ENCODE assay signal across 24 cellular contexts in genomic region chr11:102840018-102840417, GRCh38. TPM values are rescaled to one million over a fixed set of nuclear protein-coding genes. Genes with fewer than 3 reads are reported as not detected.
DNase-seq lines count a peak whose midpoint lies in the region; ATAC-seq and TF ChIP-seq lines count a peak whose summit lies in the region.
"Had no signal": no experiment of that assay in that cellular context is flagged by ENCODE, and none has a peak within 500 bp of the region (broad histone marks: within the 10 kb centered on the region; RNA-seq: fewer than 3 reads in every experiment).

No MANE protein-coding gene starts in this region.

- H3K79me1 ChIP-seq in mesenchymal stem cell (replicated peaks; ENCODE audit: low read length, poor library complexity, severe bottlenecking), result no peaks in the 10 kb centered on the region

- H3K18ac ChIP-seq in mesenchymal stem cell (ENCODE audit: low read depth in 1 of 2, low read length in 2 of 2), result no peak overlapping the region

- H3K36me3 ChIP-seq in heart left ventricle, result no peaks in the 10 kb centered on the region
- H3K36me3 ChIP-seq in mesenchymal stem cell (ENCODE audit: control insufficient read depth in 1 of 2, insufficient read depth in 2 of 2, low read depth in 1 of 2, low read length in 2 of 2), result no peaks in the 10 kb centered on the region

- H4K8ac ChIP-seq in mesenchymal stem cell (ENCODE audit: low read length), result no peak overlapping the region

- no peak overlapping the region for H2BK120ac ChIP-seq in mesenchymal stem cell (ENCODE audit: low read depth, low read length)

- H3K4me1 ChIP-seq in heart left ventricle (no peaks in the 10 kb centered on the region), mesenchymal stem cell (ENCODE audit: control insufficient read depth, insufficient read depth, low read depth, low read length) (no peaks in the 10 kb centered on the region)
- H3K4me1 ChIP-seq: Caco-2 had no signal

- H2BK15ac ChIP-seq in mesenchymal stem cell (ENCODE audit: low read depth, poor library complexity, severe bottlenecking), result no peak overlapping the region

- no peak for TF ChIP-seq POLR2A in heart left ventricle (IDR thresholded peaks at IDR 0.05)

- TF ChIP-seq CTCF in heart left ventricle (IDR thresholded peaks at IDR 0.05), result no peak

- H3K27ac ChIP-seq in heart left ventricle (no peak overlapping the region), mesenchymal stem cell (ENCODE audit: low read length, poor library complexity, severe bottlenecking) (no peak overlapping the region)
- H3K27ac ChIP-seq: GM23248, SK-N-MC had no signal

- H4K91ac ChIP-seq in mesenchymal stem cell (ENCODE audit: low read length), result no peak overlapping the region

- no peak overlapping the region for H2BK5ac ChIP-seq in mesenchymal stem cell (ENCODE audit: low read depth, low read length, poor library complexity, severe bottlenecking)

- H3K4me3 ChIP-seq in heart left ventricle (no peak overlapping the region), mesenchymal stem cell (ENCODE audit: insufficient read depth in 1 of 2, low read depth in 1 of 2, low read length in 2 of 2) (no peak overlapping the region)
- H3K4me3 ChIP-seq: GM23248, SK-N-MC had no signal

- H2AFZ ChIP-seq in mesenchymal stem cell (ENCODE audit: low read depth, low read length), result no peak overlapping the region
- H2AFZ ChIP-seq: GM23248 had no signal

- no peak for ATAC-seq in heart left ventricle
- no peak for ATAC-seq in HG02981 (IDR thresholded peaks at IDR 0.05; ENCODE audit: unreplicated experiment)
- ATAC-seq: CD8-positive, alpha-beta T cell; T-helper 17 cell had no signal

- WGBS in heart left ventricle, 4 donors, result 38 to 47% (median 41%) methylated on average over 5 of the region's 5 CpGs
- 94% methylated on average over 4 of the region's 5 CpGs for WGBS in mesenchymal stem cell

- H3K14ac ChIP-seq in mesenchymal stem cell (ENCODE audit: low read length in 2 of 2), result no peak overlapping the region

- no peak overlapping the region for H2AK5ac ChIP-seq in mesenchymal stem cell (ENCODE audit: low read length, severe bottlenecking)

- H3K23ac ChIP-seq in mesenchymal stem cell (ENCODE audit: low read length in 2 of 2), result no peak overlapping the region

- no peak overlapping the region for H3K9ac ChIP-seq in mesenchymal stem cell (ENCODE audit: low read length)
- H3K9ac ChIP-seq: GM23248 had no signal

- H3K9me3 ChIP-seq in heart left ventricle (no peaks in the 10 kb centered on the region), mesenchymal stem cell (ENCODE audit: control insufficient read depth, low read length) (no peaks in the 10 kb centered on the region)
- H3K9me3 ChIP-seq: Caco-2 had no signal

- no peak overlapping the region for H2BK12ac ChIP-seq in mesenchymal stem cell (ENCODE audit: low read length in 2 of 2)

- H3K4me2 ChIP-seq in mesenchymal stem cell (ENCODE audit: low read length, poor library complexity, severe bottlenecking), result no peak overlapping the region

- no peak overlapping the region for H3K4ac ChIP-seq in mesenchymal stem cell (ENCODE audit: low read depth in 1 of 2, low read length in 2 of 2)

- intact Hi-C loops in heart left ventricle (cut with DNase I), result no loop called here

- DNase-seq in NCI-H748 (lab: John Stamatoyannopoulos, UW; ENCODE audit: unreplicated experiment) (peak; percentile 69), NCI-H748 treated with DMSO at 0.1 percent for 48 hours (lab: John Stamatoyannopoulos, UW) (no peak), NCI-H128 (lab: John Stamatoyannopoulos, UW; ENCODE audit: unreplicated experiment) (peak; percentile 49), NCI-H345 (lab: John Stamatoyannopoulos, UW) (peak; percentile 84), heart left ventricle (no peak), mesenchymal stem cell (no peak)
- DNase-seq: C1 segment of cervical spinal cord; Caco-2; CD8-positive, alpha-beta T cell; GM23248; H9; HFFc6; KBM-7; MV-4-11; NCI-H1436; NCI-H1930; NCI-H446 treated with DMSO at 0.1 percent for 48 hours; NCI-H526; SIG-M5; T-helper 17 cell had no signal

- peaks cover 0 to 7% (median 0%) of the 10 kb centered on the region in 9 donors for H3K27me3 ChIP-seq in heart left ventricle
- H3K27me3 ChIP-seq in mesenchymal stem cell (ENCODE audit: control insufficient read depth in 1 of 2, insufficient read depth in 1 of 2, low read length in 2 of 2), result no peaks in the 10 kb centered on the region

RNA-seq across cellular contexts. Expression of gene MMP3, which starts 3.4 kb away (rescaled TPM):
- not detected for total RNA-seq in heart left ventricle
- not detected for polyA plus RNA-seq in heart left ventricle
- 2.7 TPM for polyA plus RNA-seq in mesenchymal stem cell (2013, experiment 1 of 2)
- 2.9 TPM for polyA plus RNA-seq in mesenchymal stem cell (2013, experiment 2 of 2)
- total RNA-seq: Caco-2; CD8-positive, alpha-beta T cell; H9; T-helper 17 cell had no signal

RNA-seq across cellular contexts. Expression of gene MMP12, which starts 34.8 kb away (rescaled TPM):
- total RNA-seq in heart left ventricle, result under 1 TPM in 2 of 9 donors, not detected in 7; 0.16 to 0.21 TPM
- polyA plus RNA-seq in heart left ventricle, result not detected
- polyA plus RNA-seq in mesenchymal stem cell (2013, experiment 1 of 2), result not detected
- 0.01 TPM for polyA plus RNA-seq in mesenchymal stem cell (2013, experiment 2 of 2)
- total RNA-seq: Caco-2; CD8-positive, alpha-beta T cell; H9; LHCN-M2; MCF 10A; T-helper 17 cell had no signal

RNA-seq across cellular contexts. Expression of gene MMP1, which starts 42.1 kb away (rescaled TPM):
- 1 to 10 TPM in 1 of 9 donors, under 1 TPM in 3, not detected in 5; 0.14 to 2.5 (median 0.45) TPM for total RNA-seq in heart left ventricle
- under 1 TPM in 1 of 2 donors, not detected in 1; 0.46 TPM for polyA plus RNA-seq in heart left ventricle
- polyA plus RNA-seq in mesenchymal stem cell (2013, experiment 1 of 2), result 183 TPM
- polyA plus RNA-seq in mesenchymal stem cell (2013, experiment 2 of 2), result 181 TPM
- total RNA-seq: CD8-positive, alpha-beta T cell; H9 had no signal

RNA-seq across cellular contexts. Expression of gene MMP10, which starts 59.6 kb away (rescaled TPM):
- total RNA-seq in heart left ventricle, result not detected
- polyA plus RNA-seq in heart left ventricle, result not detected
- polyA plus RNA-seq in mesenchymal stem cell (2013, experiment 1 of 2), result 0.44 TPM
- 0.47 TPM for polyA plus RNA-seq in mesenchymal stem cell (2013, experiment 2 of 2)
- total RNA-seq: CD8-positive, alpha-beta T cell; H9; LHCN-M2; T-helper 17 cell had no signal

Comparison
In these comparisons a context has a peak if more than half of its experiments do, and no peak if none do; other contexts are left out.
1. DNase-seq: peak in NCI-H748 (single experiment), NCI-H128 (single experiment) and NCI-H345 (single experiment); none in NCI-H748 treated with DMSO at 0.1 percent for 48 hours (single experiment), heart left ventricle (0 of 5) and mesenchymal stem cell (single experiment).